26 cellular contexts compared by ENCODE assay signal in genomic region chr11:29612423-29612822, GRCh38.
"Had no signal": no experiment of that assay in that cellular context is flagged by ENCODE, and none has a peak within 500 bp of the region (broad histone marks: within the 10 kb centered on the region; RNA-seq: fewer than 3 reads in every experiment).

No MANE protein-coding gene starts in this region.

- H3K4me3 ChIP-seq: lower lobe of right lung, ovary, right atrium auricular region, right lobe of liver, skin epidermis, stomach, suprapubic skin, thoracic aorta, tibial artery, upper lobe of right lung had no signal

- H3K27ac ChIP-seq: lower lobe of right lung, ovary, right atrium auricular region, right lobe of liver, skin epidermis, stomach, suprapubic skin, thoracic aorta, tibial artery, upper lobe of right lung had no signal

- DNase-seq: hippocampal formation; kidney glomerular epithelial cell; left cardiac atrium; left ventricle myocardium superior; lower lobe of right lung; mammary epithelial cell; mesenchymal stem cell; naive B cell; natural killer cell; nephron progenitor cell; ovary; right lobe of liver; stimulated activated CD4-positive, alpha-beta T cell treated with anti-CD3 and anti-CD28 coated beads, Interleukin-12 subunit alpha, Interleukin-12 subunit beta, amount 100 ng/mL, for 4 hours; stimulated activated CD4-positive, alpha-beta T cell treated with anti-CD3 and anti-CD28 coated beads, Interleukin-15, amount 100 ng/mL, for 24 hours; stimulated activated CD4-positive, alpha-beta T cell treated with anti-CD3 and anti-CD28 coated beads, Interleukin-2, amount 100 ng/mL, for 24 hours; stimulated activated CD4-positive, alpha-beta T cell treated with anti-CD3 and anti-CD28 coated beads, Interleukin-4, amount 100 ng/mL, for 1 hour; stimulated activated naive B cell treated with anti-CD40 and anti-IgM and Interleukin-4, amounts not matched to agents 10 μg/mL and 1 μg/mL and 100 μg/mL, for 72 hours; stimulated activated naive CD8-positive, alpha-beta T cell treated with anti-CD3 and anti-CD28 coated beads, Interleukin-15, Interleukin-2, amounts not matched to agents 100 U/mL and 50 U/mL, for 24 hours; stomach; tibial artery; trophoblast cell; upper lobe of right lung had no signal

- H3K9me3 ChIP-seq: lower lobe of right lung, ovary, right atrium auricular region, right lobe of liver, stomach, suprapubic skin, thoracic aorta, tibial artery, upper lobe of right lung had no signal

- H3K36me3 ChIP-seq: lower lobe of right lung, ovary, right atrium auricular region, right lobe of liver, stomach, suprapubic skin, thoracic aorta, tibial artery, upper lobe of right lung had no signal

- H3K4me1 ChIP-seq: lower lobe of right lung, right atrium auricular region, right lobe of liver, stomach, suprapubic skin, tibial artery, upper lobe of right lung had no signal

- H3K27me3 ChIP-seq: ovary, right atrium auricular region, right lobe of liver, stomach, suprapubic skin, tibial artery, upper lobe of right lung had no signal
